In the genomic region with DNA sequence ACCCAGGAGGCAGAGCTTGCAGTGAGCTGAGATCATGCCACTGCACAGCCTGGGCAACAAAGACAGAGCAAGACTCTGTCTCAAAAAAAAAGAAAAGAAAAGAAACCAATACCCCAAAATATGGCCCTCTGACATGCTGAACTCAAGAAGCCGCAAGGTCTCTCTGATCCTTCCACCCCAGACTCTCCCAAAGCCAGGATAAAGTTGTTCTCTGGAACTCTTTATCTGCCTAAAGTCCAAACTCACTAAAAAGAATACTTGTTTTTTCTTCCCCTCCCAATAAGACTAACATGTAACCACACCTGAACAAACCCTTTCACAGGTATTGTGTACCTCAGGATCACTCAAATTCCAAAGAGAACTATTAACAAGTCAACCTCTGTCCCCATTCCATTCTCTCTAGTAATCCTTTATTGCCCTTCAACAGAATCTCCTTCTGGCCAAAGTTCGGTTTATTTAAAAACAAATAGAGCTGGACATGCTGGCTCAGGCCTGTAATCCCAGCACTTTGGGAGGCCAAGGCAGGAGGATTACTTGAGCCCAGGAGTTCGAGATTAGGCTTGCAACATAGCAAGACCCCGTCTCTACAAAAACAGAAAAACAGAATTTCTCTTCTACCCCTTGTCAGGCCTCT, we compare ENCODE assay signal across 19 cellular contexts. TPM values are rescaled to one million over a fixed set of nuclear protein-coding genes. Genes with fewer than 3 reads are reported as not detected.
A peak's percentile ranks its signal among the peaks of the same experiment; 100 is the strongest.
DNase-seq lines count a peak whose midpoint lies in the region; ATAC-seq, FAIRE-seq and TF ChIP-seq lines count a peak whose summit lies in the region.
"Had no signal": no experiment of that assay in that cellular context is flagged by ENCODE, and none has a peak within 500 bp of the region (broad histone marks: within the 10 kb centered on the region; RNA-seq: fewer than 3 reads in every experiment).

No MANE protein-coding gene starts in this region.

- H4K5ac ChIP-seq in H9 (ENCODE audit: insufficient read length, low read depth, low read length): no peak overlapping the region

- H3T11ph ChIP-seq in H9 (ENCODE audit: low read length): no peak overlapping the region

- no peaks in the 10 kb centered on the region for H3K9me2 ChIP-seq in PC-3 (replicated peaks; ENCODE audit: low read length)

- no peaks in the 10 kb centered on the region for H3F3A ChIP-seq in PC-3 (ENCODE audit: low read length, unreplicated experiment)

- H3K4me1 ChIP-seq in H9 (ENCODE audit: insufficient read depth, low read length): peaks cover 2% of the 10 kb centered on the region; the same call in 1 of the 2 replicates
- H3K4me1 ChIP-seq in PC-3 (ENCODE audit: insufficient read depth, low read length): peaks cover 39% of the 10 kb centered on the region
- H3K4me1 ChIP-seq in trophoblast cell (ENCODE audit: control insufficient read depth in 1 of 2, insufficient read depth in 2 of 2, low read length in 2 of 2): peaks cover 6 to 15% of the 10 kb centered on the region in 2 experiments

- H3K4me2 ChIP-seq in H9 (ENCODE audit: insufficient read depth, insufficient read length, low read length) (no peak overlapping the region), PC-3 (ENCODE audit: low read length) (peak overlapping the region; percentile 21), trophoblast cell (ENCODE audit: low read length) (no peak overlapping the region)

- peaks cover 25 to 51% (median 50%) of the 10 kb centered on the region in 3 experiments for H3K36me3 Mint-ChIP-seq in H9 (ENCODE audit: insufficient read depth in 1 of 3, low read depth in 3 of 3)
- H3K36me3 Mint-ChIP-seq: natural killer cell had no signal

- H3K9ac ChIP-seq in H9 (ENCODE audit: extremely low read depth, insufficient read length, low read length) (no peak overlapping the region), PC-3 (ENCODE audit: low read length) (no peak overlapping the region), trophoblast cell (ENCODE audit: low read length) (no peak overlapping the region)

- H3K18ac ChIP-seq in H9 (ENCODE audit: insufficient read length, low read depth, low read length) (no peak overlapping the region), trophoblast cell (ENCODE audit: low read length) (no peak overlapping the region)

- peaks cover 21 to 37% of the 10 kb centered on the region in 2 experiments for H3K4me1 Mint-ChIP-seq in H9

- no TSS peak for BruUV-seq in PC-3 (replicated peaks; lab: Mats Ljungman, UMichigan)

- H2BK5ac ChIP-seq in H9 (ENCODE audit: insufficient read length, low read length) (no peak overlapping the region), trophoblast cell (ENCODE audit: low read depth, low read length, poor library complexity) (no peak overlapping the region)

- CTCF ChIA-PET in PC-3 (lab: Charles Lee): no interaction called here

- TF ChIP-seq CTCF in H9 (conservative IDR thresholded peaks at IDR 0.05) (no peak), PC-3 (conservative IDR thresholded peaks at IDR 0.05; ENCODE audit: low read depth, low read length) (no peak), epithelial cell of esophagus (IDR thresholded peaks at IDR 0.05; ENCODE audit: insufficient read depth, low read depth, low read length, missing control alignments) (no peak), omental fat pad (IDR thresholded peaks at IDR 0.05) (no peak), D721Med (IDR thresholded peaks at IDR 0.05; ENCODE audit: insufficient read depth, missing control alignments) (no peak)

- no peak overlapping the region for H2BK20ac ChIP-seq in H9 (ENCODE audit: low read depth, low read length, poor library complexity, severe bottlenecking)

- H2BK120ac ChIP-seq in H9 (ENCODE audit: low read depth, low read length, poor library complexity, severe bottlenecking) (no peak overlapping the region), trophoblast cell (ENCODE audit: insufficient read depth, low read length, poor library complexity) (no peak overlapping the region)

- FAIRE-seq in D721Med (lab: Jason Lieb, UNC): no peak
- no peak for FAIRE-seq in HTR-8/SVneo (lab: Jason Lieb, UNC)

- H3K9me3 ChIP-seq in H9 (ENCODE audit: control insufficient read depth, low read depth, low read length): no peaks in the 10 kb centered on the region
- no peaks in the 10 kb centered on the region for H3K9me3 ChIP-seq in PC-3 (ENCODE audit: low read length)
- H3K9me3 ChIP-seq in trophoblast cell (ENCODE audit: insufficient read depth, low read depth, low read length): no peaks in the 10 kb centered on the region
- H3K9me3 ChIP-seq: right atrium auricular region, SJSA1, suprapubic skin had no signal

- no peak overlapping the region for H3K4me3 Mint-ChIP-seq in H9
- H3K4me3 Mint-ChIP-seq: activated T-cell treated with anti-CD3 and anti-CD28 coated beads, Interleukin-2, amount 50 U/mL, for 4 hours; natural killer cell had no signal

- ATAC-seq in PC-3 (peak; percentile 46), HG02623 (IDR thresholded peaks at IDR 0.05; ENCODE audit: unreplicated experiment) (no peak), omental fat pad (ENCODE audit: low FRiP score) (no peak)
- ATAC-seq: activated T-cell treated with anti-CD3 and anti-CD28 coated beads, Interleukin-2, amount 50 U/mL, for 4 hours; natural killer cell had no signal

- H2AK5ac ChIP-seq in H9 (ENCODE audit: insufficient read length, low read length) (no peak overlapping the region), trophoblast cell (ENCODE audit: low read length) (no peak overlapping the region)

- 0 out of 2 replicates have a peak overlapping the region, but pooled peaks have one; percentile 0 for H3K4me3 ChIP-seq in PC-3 (ENCODE audit: low read length)
- H3K4me3 ChIP-seq in epithelial cell of esophagus (ENCODE audit: low read length): no peak overlapping the region
- no peak overlapping the region for H3K4me3 ChIP-seq in trophoblast cell (ENCODE audit: low read depth, low read length)
- H3K4me3 ChIP-seq: lung, right atrium auricular region, SJSA1, suprapubic skin had no signal

- POLR2A ChIA-PET in PC-3 (lab: Charles Lee; ENCODE audit: unreplicated experiment): interaction anchor here (0.6 kb wide), 1 partner anchor 24 kb away, joined by 3 read pairs; no protein-coding TSS in a partner anchor

- WGBS in H9 (ENCODE audit: extremely low coverage, insufficient read length, low lambda C conversion rate): no CpG with 5 or more reads among the region's 4 CpGs
- WGBS in trophoblast cell (ENCODE audit: extremely low coverage, insufficient coverage, insufficient read length): no CpG with 5 or more reads among the region's 4 CpGs

- no peaks in the 10 kb centered on the region for H4K20me1 ChIP-seq in H9 (ENCODE audit: control insufficient read depth, insufficient read depth, insufficient read length)
- H4K20me1 ChIP-seq in PC-3 (ENCODE audit: low read length): no peaks in the 10 kb centered on the region

- peak overlapping the region in 2 of 3 experiments; percentile 24 to 86; a peak in 3 of 7 replicates for H3K27ac Mint-ChIP-seq in H9
- H3K27ac Mint-ChIP-seq: natural killer cell had no signal

- H3K56ac ChIP-seq in H9 (ENCODE audit: insufficient read length, low read depth, low read length): no peak overlapping the region

- H3K14ac ChIP-seq in H9 (ENCODE audit: insufficient read depth, low read length) (no peak overlapping the region), trophoblast cell (ENCODE audit: low read length) (no peak overlapping the region)

- no peaks in the 10 kb centered on the region for H3K27me3 Mint-ChIP-seq in H9 (ENCODE audit: low read depth)

- H2AFZ ChIP-seq in H9 (ENCODE audit: low read length) (no peak overlapping the region), PC-3 (ENCODE audit: low read length) (no peak overlapping the region), trophoblast cell (ENCODE audit: insufficient read depth, low read length, poor library complexity) (no peak overlapping the region)

- H3K79me1 ChIP-seq in H9 (ENCODE audit: insufficient read depth, low read depth, low read length, poor library complexity, severe bottlenecking): no peaks in the 10 kb centered on the region
- peaks cover 10% of the 10 kb centered on the region for H3K79me1 ChIP-seq in trophoblast cell (ENCODE audit: low read length)

- H4K91ac ChIP-seq in H9 (ENCODE audit: insufficient read length, low read depth, low read length) (no peak overlapping the region), trophoblast cell (ENCODE audit: low read depth, low read length) (peak overlapping the region; percentile 30)

- H3K9me3 Mint-ChIP-seq in H9: 0 out of 5 replicates have a peak, but pooled peaks cover 0 to 4% of the 10 kb centered on the region in 2 experiments
- H3K9me3 Mint-ChIP-seq: activated T-cell treated with anti-CD3 and anti-CD28 coated beads, Interleukin-2, amount 50 U/mL, for 4 hours; natural killer cell had no signal

- no peak overlapping the region for H2BK15ac ChIP-seq in H9 (ENCODE audit: low read depth, low read length)

- DNase-seq in H9 (no peak), PC-3 (peak; percentile 91), epithelial cell of esophagus (ENCODE audit: low read depth) (peak; percentile 45), trophoblast cell (peak in 1 of 2 donors; percentile 66), omental fat pad (ENCODE audit: low spot score) (no peak), D721Med (ENCODE audit: insufficient read length, low spot score) (no peak), HTR-8/SVneo (ENCODE audit: insufficient read length, low spot score) (no peak)
- DNase-seq: activated T-cell treated with anti-CD3 and anti-CD28 coated beads, Interleukin-2, amount 50 U/mL, for 4 hours; amniotic stem cell; GOT3; natural killer cell; NCI-H2029 treated with DMSO at 0.1 percent for 48 hours; NCI-H510A had no signal

- H3K4ac ChIP-seq in H9 (ENCODE audit: low read depth, low read length) (no peak overlapping the region), trophoblast cell (ENCODE audit: low read depth, low read length) (no peak overlapping the region)

- no peak overlapping the region for H2BK12ac ChIP-seq in H9 (ENCODE audit: insufficient read length, low read depth, low read length)
- H2BK12ac ChIP-seq in trophoblast cell (ENCODE audit: low read length): peak overlapping the region; percentile 12

- intact Hi-C loops in PC-3 (cut with micrococcal nuclease): no loop called here

- H3K27ac ChIP-seq in H9 (ENCODE audit: insufficient read length, low read depth, low read length) (no peak overlapping the region), PC-3 (ENCODE audit: low read length) (peak overlapping the region; percentile 68), trophoblast cell (ENCODE audit: low read depth, low read length) (peak overlapping the region; percentile 48)
- H3K27ac ChIP-seq: right atrium auricular region, SJSA1, suprapubic skin had no signal

- H3K27me3 ChIP-seq in H9 (ENCODE audit: insufficient read depth, low read length) (no peaks in the 10 kb centered on the region), PC-3 (ENCODE audit: low read length) (no peaks in the 10 kb centered on the region), trophoblast cell (ENCODE audit: insufficient read depth, low read length) (no peaks in the 10 kb centered on the region)
- H3K27me3 ChIP-seq: right atrium auricular region, SJSA1, suprapubic skin had no signal

- H4K8ac ChIP-seq in H9 (replicated peaks; ENCODE audit: insufficient read length, low read depth, low read length) (no peak overlapping the region), trophoblast cell (ENCODE audit: low read depth, low read length) (no peak overlapping the region)

- no peaks in the 10 kb centered on the region for H3K36me3 ChIP-seq in PC-3 (ENCODE audit: low read depth, low read length)
- H3K36me3 ChIP-seq in trophoblast cell (ENCODE audit: control insufficient read depth in 1 of 2, insufficient read depth in 2 of 2, low read length in 2 of 2): peaks cover 14 to 20% of the 10 kb centered on the region in 2 experiments

- H4K12ac ChIP-seq in trophoblast cell (ENCODE audit: low read depth, low read length): no peak overlapping the region

- H3K23ac ChIP-seq in H9 (ENCODE audit: insufficient read length, low read depth, low read length): no peak overlapping the region
- H3K23ac ChIP-seq in trophoblast cell (ENCODE audit: low read length): no peak overlapping the region

- H3K23me2 ChIP-seq in H9 (ENCODE audit: insufficient read length, low read depth, low read length, poor library complexity, severe bottlenecking): no peaks in the 10 kb centered on the region

- H3K79me2 ChIP-seq in H9 (ENCODE audit: insufficient read depth, low read length): peaks cover 3% of the 10 kb centered on the region; the same call in 1 of the 2 replicates
- peaks cover 21% of the 10 kb centered on the region for H3K79me2 ChIP-seq in PC-3 (ENCODE audit: low read length)
- H3K79me2 ChIP-seq in trophoblast cell (ENCODE audit: control insufficient read depth, insufficient read depth, low read length, poor library complexity): peaks cover 6% of the 10 kb centered on the region

RNA-seq across cellular contexts. Expression of gene TOE1, which starts 4.1 kb away (rescaled TPM):
- total RNA-seq in H9 (2021) (31.2 and 33.5 TPM in 2 replicates), PC-3 (2014; rRNA removed) (18.2 and 19.5 TPM in 2 replicates), omental fat pad (10 to 100 TPM in 1 of 4 donors, 1 to 10 TPM in 3; 6.1 to 14.3 (median 7.4) TPM)
- 5.3 and 5.4 TPM in 2 replicates for polyA plus RNA-seq in trophoblast cell (2013)

RNA-seq across cellular contexts. Expression of gene MUTYH, which starts 4.4 kb away (rescaled TPM):
- total RNA-seq in H9 (2021): 52.6 and 61.1 TPM in 2 replicates
- total RNA-seq in PC-3 (2014; rRNA removed): 21.4 and 22.8 TPM in 2 replicates
- 10.0 and 10.3 TPM in 2 replicates for polyA plus RNA-seq in trophoblast cell (2013)
- 10 to 100 TPM; 11.5 to 28.1 (median 12.8) TPM for total RNA-seq in omental fat pad

RNA-seq across cellular contexts. Expression of gene HPDL, which starts 9.2 kb away (rescaled TPM):
- 10.1 and 10.6 TPM in 2 replicates for total RNA-seq in H9 (2021)
- total RNA-seq in PC-3 (2014; rRNA removed): not detected in 2 replicates
- polyA plus RNA-seq in trophoblast cell (2013): 0.36 and 0.42 TPM in 2 replicates
- total RNA-seq in omental fat pad: 1 to 10 TPM in 1 of 4 donors, not detected in 3; 2.0 TPM
- total RNA-seq: HT1080, right atrium auricular region had no signal

Comparison
In these comparisons a context has a peak if more than half of its experiments do, and no peak if none do; other contexts are left out.
1. DNase-seq: peak in PC-3 (single experiment) and epithelial cell of esophagus (single experiment); none in H9 (single experiment), omental fat pad (single experiment), D721Med (single experiment) and HTR-8/SVneo (single experiment).